In the genomic region with DNA sequence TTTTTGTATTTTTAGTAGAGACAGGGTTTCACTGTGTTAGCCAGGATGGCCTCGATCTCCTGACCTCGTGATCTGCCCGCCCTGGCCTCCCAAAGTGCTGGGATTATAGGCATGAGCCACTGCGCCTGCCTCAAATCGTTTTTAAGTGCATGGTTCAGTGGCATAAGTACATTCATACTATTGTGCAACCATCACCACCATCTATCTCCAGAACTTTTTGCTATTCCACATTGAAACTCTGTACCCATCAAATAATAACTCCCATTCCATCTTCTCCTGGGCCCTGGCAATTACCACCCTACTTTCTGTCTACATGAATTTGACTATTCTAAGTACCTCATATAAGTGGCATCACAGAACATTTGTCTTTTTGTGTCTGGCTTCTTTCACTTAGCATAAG, we compare ENCODE assay signal across 9 cellular contexts. TPM values are rescaled to one million over a fixed set of nuclear protein-coding genes. Genes with fewer than 3 reads are reported as not detected.
"Had no signal": no experiment of that assay in that cellular context is flagged by ENCODE, and none has a peak within 500 bp of the region (broad histone marks: within the 10 kb centered on the region; RNA-seq: fewer than 3 reads in every experiment).

No MANE protein-coding gene starts in this region.

RNA-seq across cellular contexts. Expression of gene PAMR1, which starts 3.3 kb away (rescaled TPM):
- total RNA-seq: activated naive CD4-positive, alpha-beta T cell treated with anti-CD3 and anti-CD28 coated beads for 36 hours; activated naive CD4-positive, alpha-beta T cell treated with anti-CD3 and anti-CD28 coated beads, Interleukin-2, amount 50 U/mL, for 72 hours; activated naive CD8-positive, alpha-beta T cell treated with anti-CD3 and anti-CD28 coated beads for 36 hours; activated naive CD8-positive, alpha-beta T cell treated with anti-CD3 and anti-CD28 coated beads, Interleukin-2, amount 10 ng/mL, durations not matched to agents 7 days and 5 days; activated T-cell treated with anti-CD3 and anti-CD28 coated beads, Interleukin-2, amount 50 U/mL, for 4 hours; activated T-cell treated with anti-CD3 and anti-CD28 coated beads, Interleukin-2, amount 50 U/mL, for 72 hours; activated T-helper 1 cell treated with anti-CD3 and anti-CD28 coated beads, Interleukin-12 subunit alpha, Interleukin-12 subunit beta, Interleukin-2, Interleukin-4 antibody, amounts not matched to agents 30 ng/mL and 10 ng/mL and 1 ng/mL, durations not matched to agents 14 hours and 24 hours and 36 hours; activated T-helper 17 cell treated with anti-CD3 and anti-CD28 coated beads, Interleukin-2, amount 50 U/mL, for 72 hours; activated T-helper 2 cell treated with anti-CD3 and anti-CD28 coated beads, Interferon-gamma antibody, Interleukin-2, Interleukin-4, amounts not matched to agents 10 μg/mL and 5 μg/mL and 100 μg/mL, durations not matched to agents 14 hours and 24 hours and 36 hours had no signal
